In genomic region chr5:68285075-68285827, GRCh38 we compare ENCODE assay signal across 9 cellular contexts.
DNase-seq lines count a peak whose midpoint lies in the region; ATAC-seq, FAIRE-seq and TF ChIP-seq lines count a peak whose summit lies in the region.
"Had no signal": no experiment of that assay in that cellular context is flagged by ENCODE, and none has a peak within 500 bp of the region (broad histone marks: within the 10 kb centered on the region; RNA-seq: fewer than 3 reads in every experiment).

No MANE protein-coding gene starts in this region.

- no peak for TF ChIP-seq EP300 in stomach (IDR thresholded peaks at IDR 0.05)

- no peak for TF ChIP-seq POLR2A in stomach (IDR thresholded peaks at IDR 0.05)

- H3K4me1 Mint-ChIP-seq in activated T-cell treated with anti-CD3 and anti-CD28 coated beads, Interleukin-2, amount 50 U/mL, for 24 hours (ENCODE audit: low read depth): peaks cover 97% of the 10 kb centered on the region

- TF ChIP-seq CTCF in stomach (IDR thresholded peaks at IDR 0.05): no peak
- no peak for TF ChIP-seq CTCF in D721Med (IDR thresholded peaks at IDR 0.05; ENCODE audit: insufficient read depth, missing control alignments)

- ATAC-seq in HG03196 (IDR thresholded peaks at IDR 0.05; ENCODE audit: unreplicated experiment) (peak; percentile 26), GM19324 (IDR thresholded peaks at IDR 0.05; ENCODE audit: low FRiP score, unreplicated experiment) (no peak)

- peaks cover 59% of the 10 kb centered on the region for H3K36me3 Mint-ChIP-seq in activated T-cell treated with anti-CD3 and anti-CD28 coated beads, Interleukin-2, amount 50 U/mL, for 24 hours (ENCODE audit: low read depth)

- H3K27ac Mint-ChIP-seq in activated T-cell treated with anti-CD3 and anti-CD28 coated beads, Interleukin-2, amount 50 U/mL, for 24 hours: peak overlapping the region; percentile 89

- no peaks in the 10 kb centered on the region for H3K9me3 ChIP-seq in effector memory CD4-positive, alpha-beta T cell (ENCODE audit: control insufficient read depth, low read length)
- no peaks in the 10 kb centered on the region for H3K9me3 ChIP-seq in stomach

- intact Hi-C loops in stomach (cut with DNase I; ENCODE audit: low total_unique reads): loop anchor here (10.0 kb wide), 1 partner anchor 180 kb away; no protein-coding TSS in a partner anchor

- H3K4me3 Mint-ChIP-seq in activated T-cell treated with anti-CD3 and anti-CD28 coated beads, Interleukin-2, amount 50 U/mL, for 24 hours: peak overlapping the region; percentile 43

- H3K9me3 Mint-ChIP-seq in activated T-cell treated with anti-CD3 and anti-CD28 coated beads, Interleukin-2, amount 50 U/mL, for 24 hours: no peaks in the 10 kb centered on the region

- peak overlapping the region; percentile 38 for H3K27ac ChIP-seq in effector memory CD4-positive, alpha-beta T cell (ENCODE audit: insufficient read depth, low read length, poor library complexity, severe bottlenecking)
- peak overlapping the region in 4 of 5 donors; percentile 16 to 95 (median 59) for H3K27ac ChIP-seq in stomach
- H3K27ac ChIP-seq: PC-9 had no signal

- H3K4me3 ChIP-seq in effector memory CD4-positive, alpha-beta T cell (ENCODE audit: insufficient read depth, low read depth, low read length, poor library complexity, severe bottlenecking): peak overlapping the region; percentile 11
- H3K4me3 ChIP-seq in stomach: no peak overlapping the region
- H3K4me3 ChIP-seq: PC-9 had no signal

- no peaks in the 10 kb centered on the region for H3K27me3 ChIP-seq in effector memory CD4-positive, alpha-beta T cell (replicated peaks; ENCODE audit: control insufficient read depth, insufficient read depth, low read length, poor library complexity, severe bottlenecking)
- H3K27me3 ChIP-seq in stomach: no peaks in the 10 kb centered on the region

- peaks cover 66% of the 10 kb centered on the region for H3K4me1 ChIP-seq in effector memory CD4-positive, alpha-beta T cell (ENCODE audit: control insufficient read depth, insufficient read depth, low read length, poor library complexity, severe bottlenecking)
- peaks cover 56 to 80% (median 68%) of the 10 kb centered on the region in 4 donors for H3K4me1 ChIP-seq in stomach

- H3K27me3 Mint-ChIP-seq in activated T-cell treated with anti-CD3 and anti-CD28 coated beads, Interleukin-2, amount 50 U/mL, for 24 hours: no peaks in the 10 kb centered on the region

- 35 to 53% (median 38%) methylated on average over 3 of the region's 3 CpGs for WGBS in stomach, 5 donors

- H3K36me3 ChIP-seq in effector memory CD4-positive, alpha-beta T cell (ENCODE audit: control insufficient read depth, insufficient read depth, low read length): peaks cover 7% of the 10 kb centered on the region
- H3K36me3 ChIP-seq in stomach: peaks cover 16 to 45% (median 44%) of the 10 kb centered on the region in 4 donors

- no peak for DNase-seq in activated T-cell treated with anti-CD3 and anti-CD28 coated beads, Interleukin-2, amount 50 U/mL, for 24 hours
- no peak for DNase-seq in activated T-cell treated with anti-CD3 and anti-CD28 coated beads, Interleukin-2, amount 50 U/mL, for 48 hours
- no peak for DNase-seq in effector memory CD4-positive, alpha-beta T cell
- DNase-seq in stomach (no peak), D721Med (ENCODE audit: insufficient read length, low spot score) (no peak)
- DNase-seq in stimulated activated CD4-positive, alpha-beta T cell treated with anti-CD3 and anti-CD28 coated beads, Interleukin-4, amount 100 ng/mL, for 1 hour: no peak
- DNase-seq: PC-9 had no signal

- FAIRE-seq in D721Med (lab: Jason Lieb, UNC): no peak
